Comparison of ENCODE assay signal across 16 cellular contexts in genomic region chr9:133582501-133583045, GRCh38. TPM values are rescaled to one million over a fixed set of nuclear protein-coding genes. Genes with fewer than 3 reads are reported as not detected.
"Had no signal": no experiment of that assay in that cellular context is flagged by ENCODE, and none has a peak within 500 bp of the region (broad histone marks: within the 10 kb centered on the region; RNA-seq: fewer than 3 reads in every experiment).

No MANE protein-coding gene starts in this region.

- H3K79me2 ChIP-seq: parathyroid adenoma had no signal

- H3K27ac ChIP-seq: neural progenitor cell, parathyroid adenoma, spleen, tibial nerve had no signal

- H3K4me3 Mint-ChIP-seq: activated CD4-positive, alpha-beta memory T cell treated with anti-CD3 and anti-CD28 coated beads, Interleukin-2, amount 10 ng/mL, durations not matched to agents 7 days and 5 days; activated naive CD8-positive, alpha-beta T cell treated with anti-CD3 and anti-CD28 coated beads for 36 hours; activated T-cell treated with anti-CD3 and anti-CD28 coated beads, Interleukin-2, amount 50 U/mL, for 72 hours; stimulated activated memory B cell treated with anti-CD40 and anti-IgM and Interleukin-4, amounts not matched to agents 10 μg/mL and 1 μg/mL and 100 μg/mL, for 72 hours had no signal

- H3K36me3 ChIP-seq: neural progenitor cell, spleen, tibial nerve had no signal

- H3K4me2 ChIP-seq: neural progenitor cell had no signal

- H2AFZ ChIP-seq: neural progenitor cell, parathyroid adenoma had no signal

- H3K9ac ChIP-seq: neural progenitor cell, parathyroid adenoma had no signal

- H3K27me3 ChIP-seq: neural progenitor cell had no signal

- DNase-seq: activated CD4-positive, alpha-beta memory T cell treated with anti-CD3 and anti-CD28 coated beads, Interleukin-2, amount 10 ng/mL, durations not matched to agents 7 days and 5 days; activated gamma-delta T cell treated with Interleukin-2 at 50 U/mL for 16 hours; activated naive CD8-positive, alpha-beta T cell treated with anti-CD3 and anti-CD28 coated beads for 36 hours; activated T-cell treated with anti-CD3 and anti-CD28 coated beads, Interleukin-2, amount 50 U/mL, for 72 hours; aorta; dorsolateral prefrontal cortex; midbrain; spleen; stimulated activated CD4-positive, alpha-beta T cell treated with anti-CD3 and anti-CD28 coated beads, Interleukin-1b, Interleukin-23, amount 100 ng/mL, for 48 hours had no signal

- H3K9me3 Mint-ChIP-seq: activated CD4-positive, alpha-beta memory T cell treated with anti-CD3 and anti-CD28 coated beads, Interleukin-2, amount 10 ng/mL, durations not matched to agents 7 days and 5 days; activated naive CD8-positive, alpha-beta T cell treated with anti-CD3 and anti-CD28 coated beads for 36 hours; activated T-cell treated with anti-CD3 and anti-CD28 coated beads, Interleukin-2, amount 50 U/mL, for 72 hours; stimulated activated memory B cell treated with anti-CD40 and anti-IgM and Interleukin-4, amounts not matched to agents 10 μg/mL and 1 μg/mL and 100 μg/mL, for 72 hours had no signal

- H3K4me3 ChIP-seq: dorsolateral prefrontal cortex, neural progenitor cell, spleen, tibial nerve had no signal

- H3K36me3 Mint-ChIP-seq: activated naive CD8-positive, alpha-beta T cell treated with anti-CD3 and anti-CD28 coated beads for 36 hours; neural progenitor cell; stimulated activated memory B cell treated with anti-CD40 and anti-IgM and Interleukin-4, amounts not matched to agents 10 μg/mL and 1 μg/mL and 100 μg/mL, for 72 hours had no signal

- H3K4me1 Mint-ChIP-seq: activated CD4-positive, alpha-beta memory T cell treated with anti-CD3 and anti-CD28 coated beads, Interleukin-2, amount 10 ng/mL, durations not matched to agents 7 days and 5 days; activated naive CD8-positive, alpha-beta T cell treated with anti-CD3 and anti-CD28 coated beads for 36 hours had no signal

- H3K4me1 ChIP-seq: parathyroid adenoma had no signal

- H3K27ac Mint-ChIP-seq: activated CD4-positive, alpha-beta memory T cell treated with anti-CD3 and anti-CD28 coated beads, Interleukin-2, amount 10 ng/mL, durations not matched to agents 7 days and 5 days; activated T-cell treated with anti-CD3 and anti-CD28 coated beads, Interleukin-2, amount 50 U/mL, for 72 hours; stimulated activated memory B cell treated with anti-CD40 and anti-IgM and Interleukin-4, amounts not matched to agents 10 μg/mL and 1 μg/mL and 100 μg/mL, for 72 hours had no signal

- H3K9me3 ChIP-seq: spleen, tibial nerve had no signal

RNA-seq across cellular contexts. Expression of gene FAM163B, which starts 26.6 kb away (rescaled TPM):
- total RNA-seq: activated CD4-positive, alpha-beta memory T cell treated with anti-CD3 and anti-CD28 coated beads, Interleukin-2, amount 10 ng/mL, durations not matched to agents 7 days and 5 days; activated naive CD8-positive, alpha-beta T cell treated with anti-CD3 and anti-CD28 coated beads for 36 hours; activated T-cell treated with anti-CD3 and anti-CD28 coated beads, Interleukin-2, amount 50 U/mL, for 72 hours; aorta; bronchial epithelial cell; esophagus mucosa; subcutaneous adipose tissue had no signal
- polyA plus RNA-seq: aorta had no signal

RNA-seq across cellular contexts. Expression of gene ADAMTSL2, which starts 48.1 kb away (rescaled TPM):
- total RNA-seq: activated CD4-positive, alpha-beta memory T cell treated with anti-CD3 and anti-CD28 coated beads, Interleukin-2, amount 10 ng/mL, durations not matched to agents 7 days and 5 days; bronchial epithelial cell had no signal

RNA-seq across cellular contexts. Expression of gene DBH, which starts 53.6 kb away (rescaled TPM):
- total RNA-seq: activated CD4-positive, alpha-beta memory T cell treated with anti-CD3 and anti-CD28 coated beads, Interleukin-2, amount 10 ng/mL, durations not matched to agents 7 days and 5 days; activated naive CD8-positive, alpha-beta T cell treated with anti-CD3 and anti-CD28 coated beads for 36 hours; activated T-cell treated with anti-CD3 and anti-CD28 coated beads, Interleukin-2, amount 50 U/mL, for 72 hours; aorta; bronchial epithelial cell; esophagus mucosa; subcutaneous adipose tissue had no signal
- polyA plus RNA-seq: aorta had no signal

RNA-seq across cellular contexts. Expression of gene MYMK, which starts 57.8 kb away (rescaled TPM):
- total RNA-seq: activated CD4-positive, alpha-beta memory T cell treated with anti-CD3 and anti-CD28 coated beads, Interleukin-2, amount 10 ng/mL, durations not matched to agents 7 days and 5 days; activated naive CD8-positive, alpha-beta T cell treated with anti-CD3 and anti-CD28 coated beads for 36 hours; activated T-cell treated with anti-CD3 and anti-CD28 coated beads, Interleukin-2, amount 50 U/mL, for 72 hours; aorta; bronchial epithelial cell; esophagus mucosa; spleen; subcutaneous adipose tissue had no signal
- polyA plus RNA-seq: aorta, spleen had no signal
